ENCODE assay signal across 8 cellular contexts in genomic region chr1:243917863-243918565, GRCh38.
DNase-seq lines count a peak whose midpoint lies in the region; ATAC-seq and TF ChIP-seq lines count a peak whose summit lies in the region.

No MANE protein-coding gene starts in this region.

- no peak overlapping the region for H4K91ac ChIP-seq in mesenchymal stem cell (ENCODE audit: low read length)

- H3K36me3 ChIP-seq in cardiac muscle cell (no peaks in the 10 kb centered on the region), mesenchymal stem cell (ENCODE audit: control insufficient read depth in 1 of 2, insufficient read depth in 2 of 2, low read depth in 1 of 2, low read length in 2 of 2) (no peaks in the 10 kb centered on the region), uterus (no peaks in the 10 kb centered on the region)

- no peak overlapping the region for H2AFZ ChIP-seq in mesenchymal stem cell (ENCODE audit: low read depth, low read length)

- H3K27ac ChIP-seq in cardiac muscle cell (no peak overlapping the region), caudate nucleus (ENCODE audit: low read depth, low read length) (peak overlapping the region; percentile 38), mesenchymal stem cell (ENCODE audit: low read length, poor library complexity, severe bottlenecking) (peak overlapping the region; percentile 45), uterus (peak overlapping the region; percentile 56 to 59)

- no peak overlapping the region for H2AK5ac ChIP-seq in mesenchymal stem cell (ENCODE audit: low read length, severe bottlenecking)

- H3K4me3 ChIP-seq in cardiac muscle cell (peak overlapping the region; percentile 27), mesenchymal stem cell (ENCODE audit: insufficient read depth in 1 of 2, low read depth in 1 of 2, low read length in 2 of 2) (peak overlapping the region in 1 of 2 experiments; percentile 83), uterus (peak overlapping the region; percentile 28 to 47)

- TF ChIP-seq CTCF in cardiac muscle cell (IDR thresholded peaks at IDR 0.05; ENCODE audit: low read depth, low read length) (no peak), uterus (IDR thresholded peaks at IDR 0.05) (no peak)

- H3K4me1 ChIP-seq in cardiac muscle cell (ENCODE audit: low read depth), result peaks cover 3% of the 10 kb centered on the region
- H3K4me1 ChIP-seq in mesenchymal stem cell (ENCODE audit: control insufficient read depth, insufficient read depth, low read depth, low read length), result peaks cover 11% of the 10 kb centered on the region
- no peaks in the 10 kb centered on the region for H3K4me1 ChIP-seq in uterus

- H3K14ac ChIP-seq in mesenchymal stem cell (ENCODE audit: low read length in 2 of 2), result no peak overlapping the region

- H3K9me3 ChIP-seq in cardiac muscle cell (ENCODE audit: low read depth) (no peaks in the 10 kb centered on the region), mesenchymal stem cell (ENCODE audit: control insufficient read depth, low read length) (no peaks in the 10 kb centered on the region), uterus (no peaks in the 10 kb centered on the region)

- peak overlapping the region in 1 of 2 experiments; percentile 51 for H3K4ac ChIP-seq in mesenchymal stem cell (ENCODE audit: low read depth in 1 of 2, low read length in 2 of 2)

- intact Hi-C loops in cardiac septum (cut with DNase I) (no loop called here), uterus (cut with DNase I; ENCODE audit: low total_unique reads) (no loop called here)

- no peak for ATAC-seq in HG03460 (IDR thresholded peaks at IDR 0.05; ENCODE audit: unreplicated experiment)
- ATAC-seq in HG02852 (IDR thresholded peaks at IDR 0.05; ENCODE audit: unreplicated experiment), result no peak
- no peak for ATAC-seq in HG02870 (IDR thresholded peaks at IDR 0.05; ENCODE audit: unreplicated experiment)

- H4K8ac ChIP-seq in mesenchymal stem cell (ENCODE audit: low read length), result peak overlapping the region; percentile 87

- H3K79me1 ChIP-seq in mesenchymal stem cell (replicated peaks; ENCODE audit: low read length, poor library complexity, severe bottlenecking), result no peaks in the 10 kb centered on the region

- no peak overlapping the region for H2BK120ac ChIP-seq in mesenchymal stem cell (ENCODE audit: low read depth, low read length)

- peak overlapping the region; percentile 3 to 26 for H3K18ac ChIP-seq in mesenchymal stem cell (ENCODE audit: low read depth in 1 of 2, low read length in 2 of 2)

- WGBS in mesenchymal stem cell, result 44% methylated on average over 8 of the region's 10 CpGs

- peaks cover 47% of the 10 kb centered on the region for H3K27me3 ChIP-seq in cardiac muscle cell
- peaks cover 0 to 12% of the 10 kb centered on the region in 2 experiments for H3K27me3 ChIP-seq in mesenchymal stem cell (ENCODE audit: control insufficient read depth in 1 of 2, insufficient read depth in 1 of 2, low read length in 2 of 2)
- no peaks in the 10 kb centered on the region for H3K27me3 ChIP-seq in uterus

- H3K4me2 ChIP-seq in mesenchymal stem cell (ENCODE audit: low read length, poor library complexity, severe bottlenecking), result peak overlapping the region; percentile 90

- no peak overlapping the region for H2BK5ac ChIP-seq in mesenchymal stem cell (ENCODE audit: low read depth, low read length, poor library complexity, severe bottlenecking)

- DNase-seq in cardiac muscle cell (ENCODE audit: low read depth in 1 of 2, low spot score in 1 of 2) (peak in 1 of 2 donors; percentile 41), cardiac septum (ENCODE audit: low spot score) (no peak), caudate nucleus (lab: John Stamatoyannopoulos, UW) (peak in 1 of 61 donors; percentile 18), mesenchymal stem cell (peak; percentile 71), uterus (peak; percentile 20 to 29)

- H2BK15ac ChIP-seq in mesenchymal stem cell (ENCODE audit: low read depth, poor library complexity, severe bottlenecking), result no peak overlapping the region

- peak overlapping the region in 1 of 2 experiments; percentile 49 for H2BK12ac ChIP-seq in mesenchymal stem cell (ENCODE audit: low read length in 2 of 2)

- no peak for TF ChIP-seq POLR2A in uterus (IDR thresholded peaks at IDR 0.05)

- H3K9ac ChIP-seq in mesenchymal stem cell (ENCODE audit: low read length), result peak overlapping the region; percentile 92

- no peak overlapping the region for H3K23ac ChIP-seq in mesenchymal stem cell (ENCODE audit: low read length in 2 of 2)
